Comparison of ENCODE assay signal across 21 cellular contexts in the genomic region with DNA sequence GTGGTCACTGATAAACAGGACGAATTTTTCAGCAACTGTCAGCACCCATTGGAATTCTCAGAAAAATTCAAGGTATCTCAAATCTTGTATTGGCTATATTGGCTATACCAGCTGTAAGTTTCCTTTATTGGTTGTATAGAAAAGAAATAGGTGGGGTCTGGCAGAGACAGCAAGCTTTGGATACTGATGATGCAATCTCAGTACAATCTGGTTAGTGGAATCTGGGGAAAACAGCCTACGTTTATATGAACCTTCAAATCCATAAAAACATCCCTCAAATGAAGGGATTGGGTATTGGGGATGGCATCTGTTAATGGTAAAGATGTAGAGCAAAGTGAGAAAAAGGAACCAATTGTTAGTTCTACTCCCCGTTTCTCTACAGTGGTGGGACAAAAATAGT.
"Had no signal": no experiment of that assay in that cellular context is flagged by ENCODE, and none has a peak within 500 bp of the region (broad histone marks: within the 10 kb centered on the region; RNA-seq: fewer than 3 reads in every experiment).

No MANE protein-coding gene starts in this region.

- H3K27me3 ChIP-seq: MG63, SJSA1 had no signal

- H3K36me3 ChIP-seq: MG63, SJSA1 had no signal

- H3K9me3 ChIP-seq: MG63, SJSA1 had no signal

- H3K27ac ChIP-seq: SJSA1, SK-N-MC had no signal

- FAIRE-seq: RCC 7860 had no signal

- DNase-seq: Karpas-422, KG1, MG63, NCI-H1092, NCI-H1105 treated with DMSO at 0.1 percent for 48 hours, NCI-H1417 treated with DMSO at 0.1 percent for 48 hours, NCI-H146, NCI-H1694 treated with DMSO at 0.1 percent for 48 hours, NCI-H1930, NCI-H2081, NCI-H2107, NCI-H2227 treated with DMSO at 0.1 percent for 48 hours, NCI-H524, NCI-H526 treated with DMSO at 0.1 percent for 48 hours, NCI-H748 treated with DMSO at 0.1 percent for 48 hours, Right ventricle myocardium superior, RPMI8226, SIG-M5 had no signal

- H3K4me3 ChIP-seq: MG63, SJSA1, SK-N-MC had no signal

- H3K4me1 ChIP-seq: SJSA1 had no signal
